Comparison of ENCODE assay signal across 19 cellular contexts in genomic region chr18:26747131-26747475, GRCh38.
DNase-seq lines count a peak whose midpoint lies in the region; ATAC-seq and TF ChIP-seq lines count a peak whose summit lies in the region.
"Had no signal": no experiment of that assay in that cellular context is flagged by ENCODE, and none has a peak within 500 bp of the region (broad histone marks: within the 10 kb centered on the region; RNA-seq: fewer than 3 reads in every experiment).

No MANE protein-coding gene starts in this region.

- H3K27me3 Mint-ChIP-seq in natural killer cell (ENCODE audit: low read depth in 2 of 2) = peaks cover 0 to 3% of the 10 kb centered on the region in 2 donors
- H3K27me3 Mint-ChIP-seq: dendritic cell treated with granulocyte-macrophage colony-stimulating factor and Interleukin-4, amounts not matched to agents 40 ng/mL and 50 ng/mL, for 4 days; natural killer cell treated with Interleukin-12 subunit alpha and Interleukin-12 subunit beta and Interleukin-15 and Interleukin-18, amount 100 ng/mL, for 72 hours had no signal

- peaks cover 10% of the 10 kb centered on the region for H3K9me3 Mint-ChIP-seq in stimulated activated effector memory CD8-positive, alpha-beta T cell treated with anti-CD3 and anti-CD28 coated beads, Interleukin-12 subunit alpha, Interleukin-12 subunit beta, amount 100 ng/mL, for 72 hours
- H3K9me3 Mint-ChIP-seq in natural killer cell = no peaks in the 10 kb centered on the region
- H3K9me3 Mint-ChIP-seq: dendritic cell treated with granulocyte-macrophage colony-stimulating factor and Interleukin-4, amounts not matched to agents 40 ng/mL and 50 ng/mL, for 4 days; natural killer cell treated with Interleukin-12 subunit alpha and Interleukin-12 subunit beta and Interleukin-15 and Interleukin-18, amount 100 ng/mL, for 72 hours; T-helper 1 cell treated with Interleukin-12 subunit alpha and Interleukin-12 subunit beta and Interleukin-4 antibody, amounts not matched to agents 30 μg/mL and 1 μg/mL, for 36 hours had no signal

- no peak overlapping the region for H3K27ac Mint-ChIP-seq in stimulated activated effector memory CD8-positive, alpha-beta T cell treated with anti-CD3 and anti-CD28 coated beads, Interleukin-12 subunit alpha, Interleukin-12 subunit beta, amount 100 ng/mL, for 72 hours
- no peak overlapping the region for H3K27ac Mint-ChIP-seq in natural killer cell
- H3K27ac Mint-ChIP-seq: dendritic cell treated with granulocyte-macrophage colony-stimulating factor and Interleukin-4, amounts not matched to agents 40 ng/mL and 50 ng/mL, for 4 days; natural killer cell treated with Interleukin-12 subunit alpha and Interleukin-12 subunit beta and Interleukin-15 and Interleukin-18, amount 100 ng/mL, for 72 hours; T-helper 1 cell treated with Interleukin-12 subunit alpha and Interleukin-12 subunit beta and Interleukin-4 antibody, amounts not matched to agents 30 μg/mL and 1 μg/mL, for 36 hours had no signal

- H3K9me3 ChIP-seq in adipocyte (ENCODE audit: control insufficient read depth, low read length) = no peaks in the 10 kb centered on the region
- H3K9me3 ChIP-seq: ascending aorta, tibial nerve had no signal

- H3K36me3 Mint-ChIP-seq in stimulated activated effector memory CD8-positive, alpha-beta T cell treated with anti-CD3 and anti-CD28 coated beads, Interleukin-12 subunit alpha, Interleukin-12 subunit beta, amount 100 ng/mL, for 72 hours = no peaks in the 10 kb centered on the region
- H3K36me3 Mint-ChIP-seq in natural killer cell = no peaks in the 10 kb centered on the region
- H3K36me3 Mint-ChIP-seq: natural killer cell treated with Interleukin-12 subunit alpha and Interleukin-12 subunit beta and Interleukin-15 and Interleukin-18, amount 100 ng/mL, for 72 hours had no signal

- H3K4me1 Mint-ChIP-seq in stimulated activated effector memory CD8-positive, alpha-beta T cell treated with anti-CD3 and anti-CD28 coated beads, Interleukin-12 subunit alpha, Interleukin-12 subunit beta, amount 100 ng/mL, for 72 hours = no peaks in the 10 kb centered on the region
- H3K4me1 Mint-ChIP-seq in natural killer cell = no peaks in the 10 kb centered on the region

- H3K4me1 ChIP-seq in ACC112 (ENCODE audit: control insufficient read depth, insufficient read depth, low read length, unreplicated experiment) = peaks cover 15% of the 10 kb centered on the region
- H3K4me1 ChIP-seq in adipocyte (ENCODE audit: control insufficient read depth, insufficient read depth, low read length) = peaks cover 18% of the 10 kb centered on the region
- H3K4me1 ChIP-seq: ascending aorta had no signal

- H3K4me3 Mint-ChIP-seq in stimulated activated effector memory CD8-positive, alpha-beta T cell treated with anti-CD3 and anti-CD28 coated beads, Interleukin-12 subunit alpha, Interleukin-12 subunit beta, amount 100 ng/mL, for 72 hours = no peak overlapping the region
- H3K4me3 Mint-ChIP-seq in natural killer cell = no peak overlapping the region
- H3K4me3 Mint-ChIP-seq: natural killer cell treated with Interleukin-12 subunit alpha and Interleukin-12 subunit beta and Interleukin-15 and Interleukin-18, amount 100 ng/mL, for 72 hours; T-helper 1 cell treated with Interleukin-12 subunit alpha and Interleukin-12 subunit beta and Interleukin-4 antibody, amounts not matched to agents 30 μg/mL and 1 μg/mL, for 36 hours had no signal

- no peak overlapping the region for H3K9ac ChIP-seq in adipocyte (ENCODE audit: low read length)

- H3K4me3 ChIP-seq in ACC112 (ENCODE audit: low read depth, low read length) = peak overlapping the region; percentile 51; the same call in 1 of the 2 replicates
- H3K4me3 ChIP-seq in adipocyte (ENCODE audit: low read length) = peak overlapping the region; percentile 62
- H3K4me3 ChIP-seq: ascending aorta, lung, tibial nerve had no signal

- no peak for TF ChIP-seq CTCF in natural killer cell (IDR thresholded peaks at IDR 0.05)

- H3K27me3 ChIP-seq in ACC112 (ENCODE audit: insufficient read depth, low read length) (no peaks in the 10 kb centered on the region), adipocyte (replicated peaks; ENCODE audit: control insufficient read depth, insufficient read depth, low read length) (no peaks in the 10 kb centered on the region)
- H3K27me3 ChIP-seq: ascending aorta, tibial nerve had no signal

- ATAC-seq in Right ventricle myocardium inferior (no peak), natural killer cell (no peak)
- ATAC-seq in stimulated activated effector memory CD8-positive, alpha-beta T cell treated with anti-CD3 and anti-CD28 coated beads, Interleukin-12 subunit alpha, Interleukin-12 subunit beta, amount 100 ng/mL, for 72 hours = no peak
- ATAC-seq: natural killer cell treated with Interleukin-12 subunit alpha and Interleukin-12 subunit beta and Interleukin-15 and Interleukin-18, amount 100 ng/mL, for 72 hours had no signal

- no peaks in the 10 kb centered on the region for H3K36me3 ChIP-seq in ACC112 (ENCODE audit: insufficient read depth, low read length)
- no peaks in the 10 kb centered on the region for H3K36me3 ChIP-seq in adipocyte (ENCODE audit: control insufficient read depth, insufficient read depth, low read length, severe bottlenecking)
- H3K36me3 ChIP-seq: ascending aorta, tibial nerve had no signal

- DNase-seq in HPDE6-E6E7 (ENCODE audit: extremely low spot score) (peak; percentile 23), adipocyte (ENCODE audit: low read depth) (peak; percentile 8), kidney glomerular epithelial cell (lab: John Stamatoyannopoulos, UW) (peak; percentile 46), GF-D8 (lab: John Stamatoyannopoulos, UW) (no peak), Right ventricle myocardium inferior (ENCODE audit: missing footprints) (no peak), natural killer cell (no peak)
- no peak for DNase-seq in stimulated activated effector memory CD8-positive, alpha-beta T cell treated with anti-CD3 and anti-CD28 coated beads, Interleukin-12 subunit alpha, Interleukin-12 subunit beta, amount 100 ng/mL, for 72 hours (ENCODE audit: low spot score in 2 of 2)
- DNase-seq: activated CD4-positive, CD25-positive, alpha-beta regulatory T cell treated with anti-CD3 and anti-CD28 coated beads, Interleukin-2, amount 50 U/mL, for 72 hours; activated gamma-delta T cell treated with Interleukin-2 at 50 U/mL for 16 hours; NCI-H1048; right cardiac atrium; stimulated activated CD4-positive, alpha-beta T cell treated with anti-CD3 and anti-CD28 coated beads, Interleukin-4, amount 100 ng/mL, for 24 hours had no signal

- intact Hi-C loops in Right ventricle myocardium inferior (cut with DNase I) = no loop called here
- intact Hi-C loops in natural killer cell (cut with micrococcal nuclease) = no loop called here

- no peaks in the 10 kb centered on the region for H3K79me2 ChIP-seq in ACC112 (ENCODE audit: control insufficient read depth, insufficient read depth, low read length, unreplicated experiment)

- peak overlapping the region; percentile 15; the same call in 1 of the 2 replicates for H3K27ac ChIP-seq in ACC112 (ENCODE audit: low read depth, low read length)
- H3K27ac ChIP-seq: ascending aorta, tibial nerve had no signal

- no peak overlapping the region for H2AFZ ChIP-seq in ACC112 (ENCODE audit: low read length, unreplicated experiment)

Comparison
In these comparisons a context has a peak if more than half of its experiments do, and no peak if none do; other contexts are left out.
1. DNase-seq: peak in HPDE6-E6E7 (single experiment), adipocyte (single experiment) and kidney glomerular epithelial cell (single experiment); none in GF-D8 (single experiment), Right ventricle myocardium inferior (single experiment), stimulated activated effector memory CD8-positive, alpha-beta T cell treated with anti-CD3 and anti-CD28 coated beads, Interleukin-12 subunit alpha, Interleukin-12 subunit beta, amount 100 ng/mL, for 72 hours (0 of 2) and natural killer cell (single experiment).